In the genomic region with DNA sequence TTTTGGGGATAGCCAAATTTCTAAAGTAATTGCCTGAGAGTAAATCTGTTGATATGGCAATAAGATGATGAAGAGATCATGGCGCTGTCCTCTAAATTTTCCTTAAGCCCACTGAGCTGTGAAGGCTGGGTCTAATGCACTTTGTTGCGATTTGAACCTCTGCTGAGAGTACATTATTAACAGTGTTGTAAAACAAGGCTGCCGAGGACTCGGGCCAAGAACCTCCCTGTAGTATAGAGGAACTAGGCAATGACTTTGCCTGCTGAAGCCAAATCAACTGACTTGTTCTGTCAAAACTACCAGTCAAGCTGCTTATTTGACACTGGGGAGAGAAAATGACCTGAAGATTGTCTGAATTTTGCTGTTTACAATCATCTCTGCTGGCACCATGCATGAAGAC, we compare ENCODE assay signal across 18 cellular contexts.
"Had no signal": no experiment of that assay in that cellular context is flagged by ENCODE, and none has a peak within 500 bp of the region (broad histone marks: within the 10 kb centered on the region; RNA-seq: fewer than 3 reads in every experiment).

No MANE protein-coding gene starts in this region.

- ATAC-seq: HepG2 had no signal

- DNase-seq: IMR-90, Karpas-422, KG1, MM.1S, NCI-H1092 treated with DMSO at 0.1 percent for 48 hours, NCI-H1436, NCI-H187 treated with DMSO at 0.1 percent for 48 hours, NCI-H2029 treated with DMSO at 0.1 percent for 48 hours, NCI-H2171 treated with DMSO at 0.1 percent for 48 hours, NCI-H345, NCI-H510A, NCI-H524 treated with DMSO at 0.1 percent for 48 hours, NCI-H69, NCI-H774, RPMI8226, SHP77, SK-N-SH had no signal
